15 cellular contexts compared by ENCODE assay signal in genomic region chr6:157658301-157658700, GRCh38.
DNase-seq lines count a peak whose midpoint lies in the region; TF ChIP-seq lines count a peak whose summit lies in the region.
"Had no signal": no experiment of that assay in that cellular context is flagged by ENCODE, and none has a peak within 500 bp of the region (broad histone marks: within the 10 kb centered on the region; RNA-seq: fewer than 3 reads in every experiment).

No MANE protein-coding gene starts in this region.

- no peak for TF ChIP-seq CTCF in tibial nerve (IDR thresholded peaks at IDR 0.05)

- H3K27me3 ChIP-seq in BLaER1: no peaks in the 10 kb centered on the region
- no peaks in the 10 kb centered on the region for H3K27me3 ChIP-seq in tibial nerve
- H3K27me3 ChIP-seq: BLaER1 treated with 17β-estradiol and CSF1 and Interleukin-3, amounts not matched to agents 10 nM and 100 nM had no signal

- H3K9me3 ChIP-seq in BLaER1 (no peaks in the 10 kb centered on the region), tibial nerve (no peaks in the 10 kb centered on the region)

- H3K4me3 ChIP-seq in BLaER1: no peak overlapping the region
- no peak overlapping the region for H3K4me3 ChIP-seq in tibial nerve
- H3K4me3 ChIP-seq: BLaER1 treated with 17β-estradiol and CSF1 and Interleukin-3, amounts not matched to agents 10 nM and 100 nM; GM23338 had no signal

- DNase-seq in islet precursor cell (peak; percentile 29), UCSD-AML1 (lab: John Stamatoyannopoulos, UW; ENCODE audit: unreplicated experiment) (no peak), SIG-M5 (lab: John Stamatoyannopoulos, UW) (no peak), tibial nerve (ENCODE audit: low spot score in 2 of 2) (no peak)
- DNase-seq: CD4-positive, alpha-beta T cell; CD8-positive, alpha-beta memory T cell; DMS53; DMS79 treated with DMSO at 0.1 percent for 48 hours; GF-D8; H9 had no signal

- H3K36me3 ChIP-seq in BLaER1: no peaks in the 10 kb centered on the region; the same call in 1 of the 2 replicates
- H3K36me3 ChIP-seq in tibial nerve: peaks cover 0 to 49% (median 0%) of the 10 kb centered on the region in 3 donors

- TF ChIP-seq POLR2A in tibial nerve (IDR thresholded peaks at IDR 0.05): no peak

- H3K4me1 ChIP-seq in BLaER1: peaks cover 33% of the 10 kb centered on the region
- H3K4me1 ChIP-seq in tibial nerve: no peaks in the 10 kb centered on the region

- 82 to 89% methylated on average over 4 of the region's 4 CpGs for WGBS in tibial nerve, 2 donors

- peak overlapping the region; percentile 58; the same call in 1 of the 2 replicates for H3K4me2 ChIP-seq in BLaER1
- H3K4me2 ChIP-seq: GM23338 had no signal

- no peak overlapping the region for H3K9ac ChIP-seq in BLaER1
- H3K9ac ChIP-seq: BLaER1 treated with 17β-estradiol and CSF1 and Interleukin-3, amounts not matched to agents 10 nM and 100 nM had no signal

- H3K27ac ChIP-seq in BLaER1 (no peak overlapping the region), angular gyrus (ENCODE audit: low read depth, low read length) (peak overlapping the region; percentile 20), tibial nerve (no peak overlapping the region)
- H3K27ac ChIP-seq: 22Rv1; BLaER1 treated with 17β-estradiol and CSF1 and Interleukin-3, amounts not matched to agents 10 nM and 100 nM had no signal

- no peaks in the 10 kb centered on the region for H4K20me1 ChIP-seq in BLaER1
- H4K20me1 ChIP-seq: BLaER1 treated with 17β-estradiol and CSF1 and Interleukin-3, amounts not matched to agents 10 nM and 100 nM had no signal

- no peak for TF ChIP-seq EP300 in tibial nerve (IDR thresholded peaks at IDR 0.05)
